8 cellular contexts compared by ENCODE assay signal in the genomic region with DNA sequence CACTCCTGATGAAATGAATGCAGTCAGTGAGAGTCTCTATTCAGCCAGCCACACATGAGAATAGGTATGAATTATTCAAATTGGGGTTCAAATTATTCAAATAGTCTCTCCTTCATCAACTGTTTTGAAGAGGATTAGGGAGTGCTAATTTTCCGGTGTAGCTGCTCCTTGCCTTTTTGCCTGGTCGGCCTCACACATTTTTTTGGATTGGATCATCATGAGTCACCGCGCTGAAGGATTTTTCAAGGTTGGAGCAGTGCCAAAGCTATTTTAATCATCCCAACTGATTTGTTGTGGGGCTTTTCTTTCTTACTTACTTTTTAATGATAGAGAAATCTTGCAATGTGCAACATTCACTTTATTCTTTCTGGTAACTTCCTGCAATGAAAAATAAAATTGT. TPM values are rescaled to one million over a fixed set of nuclear protein-coding genes. Genes with fewer than 3 reads are reported as not detected.
DNase-seq lines count a peak whose midpoint lies in the region; ATAC-seq lines count a peak whose summit lies in the region.

No MANE protein-coding gene starts in this region.

- no peak overlapping the region for H3K23ac ChIP-seq in mesendoderm (ENCODE audit: low read length)

- DNase-seq in DMS53 (lab: John Stamatoyannopoulos, UW) (peak; percentile 83), NCI-H2171 (lab: John Stamatoyannopoulos, UW) (peak; percentile 81), caudate nucleus (lab: John Stamatoyannopoulos, UW) (peak in 20 of 61 donors; percentile 14 to 79 (median 32)), mesendoderm (peak; percentile 90), HuH-7.5 (ENCODE audit: low spot score) (no peak)

- ATAC-seq in HG03571 (IDR thresholded peaks at IDR 0.05; ENCODE audit: unreplicated experiment), result no peak
- ATAC-seq in GM19035 (IDR thresholded peaks at IDR 0.05; ENCODE audit: unreplicated experiment), result no peak
- no peak for ATAC-seq in GM21367 (IDR thresholded peaks at IDR 0.05; ENCODE audit: unreplicated experiment)

- H2AK5ac ChIP-seq in mesendoderm (ENCODE audit: low read length), result no peak overlapping the region

- H2BK5ac ChIP-seq in mesendoderm (ENCODE audit: low read length), result no peak overlapping the region

- H3K4me2 ChIP-seq in mesendoderm (ENCODE audit: low read length), result no peak overlapping the region

- H3K27ac ChIP-seq in caudate nucleus (ENCODE audit: low read depth, low read length) (peak overlapping the region; percentile 74), mesendoderm (ENCODE audit: low read depth, low read length) (no peak overlapping the region)

- H3K9ac ChIP-seq in mesendoderm (ENCODE audit: low read length), result no peak overlapping the region

- H3K79me1 ChIP-seq in mesendoderm (ENCODE audit: low read length), result no peaks in the 10 kb centered on the region

- H4K5ac ChIP-seq in mesendoderm (ENCODE audit: low read length), result no peak overlapping the region

- H3K56ac ChIP-seq in mesendoderm (ENCODE audit: low read length), result no peak overlapping the region

- H2BK120ac ChIP-seq in mesendoderm (ENCODE audit: low read depth, low read length), result no peak overlapping the region

- no peaks in the 10 kb centered on the region for H3K27me3 ChIP-seq in mesendoderm (ENCODE audit: insufficient read depth, low read length, poor library complexity)

- H3K36me3 ChIP-seq in mesendoderm (ENCODE audit: control insufficient read depth, insufficient read depth, low read length), result no peaks in the 10 kb centered on the region

- H3K18ac ChIP-seq in mesendoderm (ENCODE audit: low read length), result no peak overlapping the region

- no peaks in the 10 kb centered on the region for H3K4me1 ChIP-seq in mesendoderm (ENCODE audit: control insufficient read depth, low read depth, low read length)

- no peak overlapping the region for H2BK15ac ChIP-seq in mesendoderm (replicated peaks; ENCODE audit: low read depth)

- no peak overlapping the region for H3K4ac ChIP-seq in mesendoderm (ENCODE audit: low read depth, low read length)

- H3K79me2 ChIP-seq in mesendoderm (ENCODE audit: control insufficient read depth, insufficient read depth, low read length), result no peaks in the 10 kb centered on the region

- no peak overlapping the region for H3K4me3 ChIP-seq in mesendoderm (ENCODE audit: low read length)

- no CpG with 5 or more reads among the region's 4 CpGs for WGBS in mesendoderm (ENCODE audit: extremely low coverage, insufficient coverage, low lambda C conversion rate)

- H4K8ac ChIP-seq in mesendoderm (ENCODE audit: low read depth, low read length), result no peak overlapping the region

RNA-seq across cellular contexts. Expression of gene DTNA, which starts 2.4 kb away (rescaled TPM):
- polyA plus RNA-seq in mesendoderm (2013, experiment 1 of 2), result 38.8 TPM
- 38.8 TPM for polyA plus RNA-seq in mesendoderm (2013, experiment 2 of 2)
